In genomic region chr2:35428548-35428947, GRCh38 we compare ENCODE assay signal across 8 cellular contexts.
DNase-seq lines count a peak whose midpoint lies in the region; ATAC-seq, FAIRE-seq and TF ChIP-seq lines count a peak whose summit lies in the region.

No MANE protein-coding gene starts in this region.

- H3K27me3 ChIP-seq in RWPE2 (ENCODE audit: insufficient read depth, poor library complexity, severe bottlenecking), result no peaks in the 10 kb centered on the region

- no peaks in the 10 kb centered on the region for H3K4me1 ChIP-seq in RWPE2 (ENCODE audit: insufficient read depth, poor library complexity, severe bottlenecking)

- peak; percentile 46 for TF ChIP-seq CTCF in RWPE2 (IDR thresholded peaks at IDR 0.05; ENCODE audit: poor library complexity, severe bottlenecking)

- no peak overlapping the region for H3K27ac ChIP-seq in RWPE2 (ENCODE audit: poor library complexity, severe bottlenecking)

- no peak for FAIRE-seq in HTR-8/SVneo (lab: Jason Lieb, UNC)

- peak; percentile 74 for ATAC-seq in HG02973 (IDR thresholded peaks at IDR 0.05; ENCODE audit: unreplicated experiment)
- ATAC-seq in RWPE2 (ENCODE audit: low read depth), result no peak
- no peak for ATAC-seq in GM21737 (IDR thresholded peaks at IDR 0.05; ENCODE audit: unreplicated experiment)

- H3K9me3 ChIP-seq in RWPE2 (ENCODE audit: severe bottlenecking), result no peaks in the 10 kb centered on the region

- DNase-seq in activated T-cell treated with anti-CD3 and anti-CD28 coated beads for 48 hours (ENCODE audit: low read depth) (peak; percentile 9), RWPE2 (ENCODE audit: low spot score) (no peak), globus pallidus (ENCODE audit: low spot score) (peak; percentile 59), HTR-8/SVneo (ENCODE audit: insufficient read length, low spot score) (no peak)
- no peak for DNase-seq in activated T-cell treated with anti-CD3 and anti-CD28 coated beads, Interleukin-2, amount 50 U/mL, for 1 hour
- DNase-seq in stimulated activated CD8-positive, alpha-beta memory T cell treated with anti-CD3 and anti-CD28 coated beads, Interleukin-2, amount 100 ng/mL, for 48 hours (ENCODE audit: low read depth in 2 of 2), result peak; percentile 3 to 7

- no peak overlapping the region for H3K4me3 ChIP-seq in RWPE2 (ENCODE audit: severe bottlenecking)

- H3K36me3 ChIP-seq in RWPE2 (ENCODE audit: low read depth), result no peaks in the 10 kb centered on the region

Comparison
In these comparisons a context has a peak if more than half of its experiments do, and no peak if none do; other contexts are left out.
1. DNase-seq: peak in activated T-cell treated with anti-CD3 and anti-CD28 coated beads for 48 hours (single experiment), globus pallidus (single experiment) and stimulated activated CD8-positive, alpha-beta memory T cell treated with anti-CD3 and anti-CD28 coated beads, Interleukin-2, amount 100 ng/mL, for 48 hours (2 of 2); none in activated T-cell treated with anti-CD3 and anti-CD28 coated beads, Interleukin-2, amount 50 U/mL, for 1 hour (single experiment), RWPE2 (single experiment) and HTR-8/SVneo (single experiment).